Comparison of ENCODE assay signal across 27 cellular contexts in genomic region chr6:127897437-127897836, GRCh38. TPM values are rescaled to one million over a fixed set of nuclear protein-coding genes. Genes with fewer than 3 reads are reported as not detected.
DNase-seq lines count a peak whose midpoint lies in the region; ATAC-seq and TF ChIP-seq lines count a peak whose summit lies in the region.
"Had no signal": no experiment of that assay in that cellular context is flagged by ENCODE, and none has a peak within 500 bp of the region (broad histone marks: within the 10 kb centered on the region; RNA-seq: fewer than 3 reads in every experiment).

No MANE protein-coding gene starts in this region.

- H3K27ac ChIP-seq in HEK293 (ENCODE audit: extremely low read depth, low read depth, low read length): no peak overlapping the region
- H3K27ac ChIP-seq: C4-2B, HL-60, left lung, neural progenitor cell, psoas muscle, SJSA1 had no signal

- H3K4me3 Mint-ChIP-seq in activated CD4-positive, alpha-beta T cell treated with anti-CD3 and anti-CD28 coated beads, Interleukin-2, amount 10 ng/mL, durations not matched to agents 24 days and 14 days: peak overlapping the region; percentile 89
- peak overlapping the region; percentile 79 for H3K4me3 Mint-ChIP-seq in activated T-helper 2 cell treated with anti-CD3 and anti-CD28 coated beads, Interferon-gamma antibody, Interleukin-2, Interleukin-4, amounts not matched to agents 10 μg/mL and 5 μg/mL and 100 μg/mL, durations not matched to agents 14 hours and 24 hours and 36 hours (ENCODE audit: low read depth)
- H3K4me3 Mint-ChIP-seq: endodermal cell, mesothelial cell of epicardium, neural progenitor cell had no signal

- H3K27ac Mint-ChIP-seq in activated CD4-positive, alpha-beta T cell treated with anti-CD3 and anti-CD28 coated beads, Interleukin-2, amount 10 ng/mL, durations not matched to agents 24 days and 14 days: peak overlapping the region; percentile 89
- peak overlapping the region; percentile 75 for H3K27ac Mint-ChIP-seq in activated T-helper 2 cell treated with anti-CD3 and anti-CD28 coated beads, Interferon-gamma antibody, Interleukin-2, Interleukin-4, amounts not matched to agents 10 μg/mL and 5 μg/mL and 100 μg/mL, durations not matched to agents 14 hours and 24 hours and 36 hours
- H3K27ac Mint-ChIP-seq: endodermal cell, mesothelial cell of epicardium, neural progenitor cell had no signal

- no peaks in the 10 kb centered on the region for H3K4me1 ChIP-seq in HEK293 (ENCODE audit: control insufficient read depth, insufficient read depth, low read length)
- H3K4me1 ChIP-seq: left lung, neural progenitor cell, psoas muscle, SJSA1 had no signal

- H3K4me3 ChIP-seq in HEK293 (ENCODE audit: low read depth, low read length): no peak overlapping the region
- no peak overlapping the region for H3K4me3 ChIP-seq in retinal pigment epithelial cell (ENCODE audit: low read length)
- H3K4me3 ChIP-seq: left lung, neural progenitor cell, psoas muscle, SJSA1 had no signal

- H3K27me3 Mint-ChIP-seq in activated CD4-positive, alpha-beta T cell treated with anti-CD3 and anti-CD28 coated beads, Interleukin-2, amount 10 ng/mL, durations not matched to agents 24 days and 14 days: no peaks in the 10 kb centered on the region
- no peaks in the 10 kb centered on the region for H3K27me3 Mint-ChIP-seq in activated T-helper 2 cell treated with anti-CD3 and anti-CD28 coated beads, Interferon-gamma antibody, Interleukin-2, Interleukin-4, amounts not matched to agents 10 μg/mL and 5 μg/mL and 100 μg/mL, durations not matched to agents 14 hours and 24 hours and 36 hours (ENCODE audit: low read depth)

- POLR2A ChIA-PET in HEK293 (lab: Yijun Ruan, JAX): no interaction called here

- H3K9me3 ChIP-seq in HEK293 (ENCODE audit: control insufficient read depth, insufficient read depth, low read depth, low read length): no peaks in the 10 kb centered on the region
- H3K9me3 ChIP-seq: left lung, psoas muscle, SJSA1 had no signal

- peaks cover 43% of the 10 kb centered on the region for H3K4me1 Mint-ChIP-seq in activated CD4-positive, alpha-beta T cell treated with anti-CD3 and anti-CD28 coated beads, Interleukin-2, amount 10 ng/mL, durations not matched to agents 24 days and 14 days
- H3K4me1 Mint-ChIP-seq in activated T-helper 2 cell treated with anti-CD3 and anti-CD28 coated beads, Interferon-gamma antibody, Interleukin-2, Interleukin-4, amounts not matched to agents 10 μg/mL and 5 μg/mL and 100 μg/mL, durations not matched to agents 14 hours and 24 hours and 36 hours (ENCODE audit: low read depth): peaks cover 46% of the 10 kb centered on the region
- H3K4me1 Mint-ChIP-seq: endodermal cell, mesothelial cell of epicardium had no signal

- H3K36me3 Mint-ChIP-seq in activated CD4-positive, alpha-beta T cell treated with anti-CD3 and anti-CD28 coated beads, Interleukin-2, amount 10 ng/mL, durations not matched to agents 24 days and 14 days (ENCODE audit: low read depth): peaks cover 15% of the 10 kb centered on the region
- peaks cover 17% of the 10 kb centered on the region for H3K36me3 Mint-ChIP-seq in activated T-helper 2 cell treated with anti-CD3 and anti-CD28 coated beads, Interferon-gamma antibody, Interleukin-2, Interleukin-4, amounts not matched to agents 10 μg/mL and 5 μg/mL and 100 μg/mL, durations not matched to agents 14 hours and 24 hours and 36 hours (ENCODE audit: low read depth)
- H3K36me3 Mint-ChIP-seq: mesothelial cell of epicardium, neural progenitor cell had no signal

- no peaks in the 10 kb centered on the region for H3K36me3 ChIP-seq in HEK293 (ENCODE audit: control insufficient read depth in 2 of 2, insufficient read depth in 1 of 2, low read length in 2 of 2)
- H3K36me3 ChIP-seq: left lung, neural progenitor cell, SJSA1 had no signal

- H3K9me3 Mint-ChIP-seq in activated CD4-positive, alpha-beta T cell treated with anti-CD3 and anti-CD28 coated beads, Interleukin-2, amount 10 ng/mL, durations not matched to agents 24 days and 14 days: peaks cover 4% of the 10 kb centered on the region
- H3K9me3 Mint-ChIP-seq in activated T-helper 2 cell treated with anti-CD3 and anti-CD28 coated beads, Interferon-gamma antibody, Interleukin-2, Interleukin-4, amounts not matched to agents 10 μg/mL and 5 μg/mL and 100 μg/mL, durations not matched to agents 14 hours and 24 hours and 36 hours: peaks cover 6% of the 10 kb centered on the region
- H3K9me3 Mint-ChIP-seq: endodermal cell, neural progenitor cell had no signal

- CTCF ChIA-PET in HEK293 (lab: Yijun Ruan, JAX): no interaction called here

- no peak for ATAC-seq in HG03342 (IDR thresholded peaks at IDR 0.05; ENCODE audit: unreplicated experiment)
- ATAC-seq: left lung, Panc1, psoas muscle had no signal

- no peak for DNase-seq in activated CD4-positive, alpha-beta T cell treated with anti-CD3 and anti-CD28 coated beads, Interleukin-2, amount 10 ng/mL, durations not matched to agents 24 days and 14 days
- DNase-seq in activated CD4-positive, alpha-beta T cell treated with anti-CD3 and anti-CD28 coated beads for 4 hours: no peak
- DNase-seq in activated T-helper 2 cell treated with anti-CD3 and anti-CD28 coated beads, Interferon-gamma antibody, Interleukin-2, Interleukin-4, amounts not matched to agents 10 μg/mL and 5 μg/mL and 100 μg/mL, durations not matched to agents 14 hours and 24 hours and 36 hours (ENCODE audit: low spot score): no peak
- DNase-seq in retinal pigment epithelial cell (ENCODE audit: low read depth) (peak; percentile 52), dedifferentiated amniotic fluid mesenchymal stem cell (ENCODE audit: extremely low spot score) (no peak), COLO668 (lab: John Stamatoyannopoulos, UW; ENCODE audit: unreplicated experiment) (no peak)
- DNase-seq: anterior cingulate cortex; endodermal cell; glutamatergic neuron; left lung; MM.1S; NCI-H1436 treated with DMSO at 0.1 percent for 48 hours; NCI-H2227 treated with DMSO at 0.1 percent for 48 hours; psoas muscle; small intestine; stimulated activated CD4-positive, alpha-beta T cell treated with anti-CD3 and anti-CD28 coated beads, Interleukin-4, amount 100 ng/mL, for 1 hour; T1000 had no signal

- TF ChIP-seq CTCF in HEK293 (tag by site-specific recombination; IDR thresholded peaks at IDR 0.05) (no peak), retinal pigment epithelial cell (conservative IDR thresholded peaks at IDR 0.05; ENCODE audit: low read depth, low read length) (no peak)

- intact Hi-C loops in activated CD4-positive, alpha-beta T cell treated with anti-CD3 and anti-CD28 coated beads, Interleukin-2, amount 10 ng/mL, durations not matched to agents 24 days and 14 days (cut with micrococcal nuclease): loop anchor here (1.0 to 10.0 kb wide), 7 partner anchors 11 to 757 kb away; partner anchors contain the start of gene MTCL3
- intact Hi-C loops in activated T-helper 2 cell treated with anti-CD3 and anti-CD28 coated beads, Interferon-gamma antibody, Interleukin-2, Interleukin-4, amounts not matched to agents 10 μg/mL and 5 μg/mL and 100 μg/mL, durations not matched to agents 14 hours and 24 hours and 36 hours (cut with micrococcal nuclease): loop anchor here (1.0 to 10.0 kb wide), 6 partner anchors 11 to 757 kb away; no protein-coding TSS in a partner anchor

TF ChIP-seq in HEK293, 187 proteins besides CTCF, POLR2A, EP300 and RAD21:
- TF ChIP-seq PRDM6 (tag by site-specific recombination; IDR thresholded peaks at IDR 0.05): peak; percentile 14; the same call in 1 of the 2 replicates
- TF ChIP-seq ZNF660 (tag by site-specific recombination; IDR thresholded peaks at IDR 0.05): no peak
TF ChIP-seq in HEK293: peak in this region for 1.

RNA-seq across cellular contexts. Expression of gene THEMIS, which starts 3.4 kb away (rescaled TPM):
- total RNA-seq in activated CD4-positive, alpha-beta T cell treated with anti-CD3 and anti-CD28 coated beads, Interleukin-2, amount 10 ng/mL, durations not matched to agents 24 days and 14 days: 14.3 and 15.3 TPM in 2 replicates
- total RNA-seq in activated T-helper 2 cell treated with anti-CD3 and anti-CD28 coated beads, Interferon-gamma antibody, Interleukin-2, Interleukin-4, amounts not matched to agents 10 μg/mL and 5 μg/mL and 100 μg/mL, durations not matched to agents 14 hours and 24 hours and 36 hours: 10.2 and 10.3 TPM in 2 replicates
- total RNA-seq: chondrocyte, endodermal cell, fibroblast of lung, mesothelial cell of epicardium, SJSA1 had no signal
